26 cellular contexts compared by ENCODE assay signal in genomic region chr2:184532541-184532940, GRCh38.
"Had no signal": no experiment of that assay in that cellular context is flagged by ENCODE, and none has a peak within 500 bp of the region (broad histone marks: within the 10 kb centered on the region; RNA-seq: fewer than 3 reads in every experiment).

No MANE protein-coding gene starts in this region.

- H3K9ac ChIP-seq: neural progenitor cell had no signal

- H3K4me1 ChIP-seq: foreskin keratinocyte, left lung, neural progenitor cell, prostate gland, stomach, testis had no signal

- ATAC-seq: foreskin keratinocyte; gastroesophageal sphincter; heart left ventricle; left cardiac atrium; left lung; naive thymus-derived CD4-positive, alpha-beta T cell; right cardiac atrium; stimulated activated effector memory CD8-positive, alpha-beta T cell treated with anti-CD3 and anti-CD28 coated beads, Interleukin-12 subunit alpha, Interleukin-12 subunit beta, amount 100 ng/mL, for 72 hours had no signal

- H3K9me3 ChIP-seq: prostate gland, testis had no signal

- H3K9me3 Mint-ChIP-seq: type B pancreatic cell had no signal

- H3K27me3 ChIP-seq: dorsolateral prefrontal cortex, foreskin keratinocyte, gastroesophageal sphincter, heart left ventricle, hepatocyte, left lung, neural progenitor cell, stomach, testis, tibial artery had no signal

- H3K36me3 ChIP-seq: gastroesophageal sphincter, heart left ventricle, left lung, neural progenitor cell, prostate gland, stomach, tibial artery had no signal

- H3K36me3 Mint-ChIP-seq: naive thymus-derived CD4-positive, alpha-beta T cell; neural progenitor cell; stimulated activated effector memory CD8-positive, alpha-beta T cell treated with anti-CD3 and anti-CD28 coated beads, Interleukin-12 subunit alpha, Interleukin-12 subunit beta, amount 100 ng/mL, for 72 hours; type B pancreatic cell had no signal

- H3K4me3 Mint-ChIP-seq: naive thymus-derived CD4-positive, alpha-beta T cell; nephron; neural progenitor cell; stimulated activated effector memory CD8-positive, alpha-beta T cell treated with anti-CD3 and anti-CD28 coated beads, Interleukin-12 subunit alpha, Interleukin-12 subunit beta, amount 100 ng/mL, for 72 hours; type B pancreatic cell had no signal

- H3K27ac ChIP-seq: dorsolateral prefrontal cortex, foreskin keratinocyte, gastroesophageal sphincter, heart left ventricle, hepatocyte, left lung, neural progenitor cell, prostate gland, stomach, testis, tibial artery had no signal

- H3K27me3 Mint-ChIP-seq: naive thymus-derived CD4-positive, alpha-beta T cell; type B pancreatic cell had no signal

- H3K4me3 ChIP-seq: dorsolateral prefrontal cortex, gastroesophageal sphincter, heart left ventricle, hepatocyte, left lung, neural progenitor cell, prostate gland, stomach, testis, tibial artery had no signal

- H3K4me2 ChIP-seq: hepatocyte, neural progenitor cell had no signal

- H3K4me1 Mint-ChIP-seq: naive thymus-derived CD4-positive, alpha-beta T cell; nephron; neural progenitor cell; stimulated activated effector memory CD8-positive, alpha-beta T cell treated with anti-CD3 and anti-CD28 coated beads, Interleukin-12 subunit alpha, Interleukin-12 subunit beta, amount 100 ng/mL, for 72 hours had no signal

- DNase-seq: cerebellar nuclear complex; cortex of kidney; dorsolateral prefrontal cortex; effector CD4-positive, alpha-beta T cell; heart left ventricle; left cardiac atrium; left lung; mesendoderm; midbrain; naive thymus-derived CD4-positive, alpha-beta T cell; right cardiac atrium; stimulated activated CD4-positive, alpha-beta T cell treated with anti-CD3 and anti-CD28 coated beads, Interleukin-2, amount 100 ng/mL, for 24 hours; stimulated activated CD4-positive, alpha-beta T cell treated with anti-CD3 and anti-CD28 coated beads, Interleukin-4, amount 100 ng/mL, for 24 hours; stimulated activated naive CD4-positive, alpha-beta T cell treated with Interleukin-2 at 50 U/mL for 16 hours; stomach; substantia nigra; testis; tibial artery had no signal

- H3K27ac Mint-ChIP-seq: naive thymus-derived CD4-positive, alpha-beta T cell; nephron; neural progenitor cell; stimulated activated effector memory CD8-positive, alpha-beta T cell treated with anti-CD3 and anti-CD28 coated beads, Interleukin-12 subunit alpha, Interleukin-12 subunit beta, amount 100 ng/mL, for 72 hours; type B pancreatic cell had no signal
